Comparison of ENCODE assay signal across 18 cellular contexts in the genomic region with DNA sequence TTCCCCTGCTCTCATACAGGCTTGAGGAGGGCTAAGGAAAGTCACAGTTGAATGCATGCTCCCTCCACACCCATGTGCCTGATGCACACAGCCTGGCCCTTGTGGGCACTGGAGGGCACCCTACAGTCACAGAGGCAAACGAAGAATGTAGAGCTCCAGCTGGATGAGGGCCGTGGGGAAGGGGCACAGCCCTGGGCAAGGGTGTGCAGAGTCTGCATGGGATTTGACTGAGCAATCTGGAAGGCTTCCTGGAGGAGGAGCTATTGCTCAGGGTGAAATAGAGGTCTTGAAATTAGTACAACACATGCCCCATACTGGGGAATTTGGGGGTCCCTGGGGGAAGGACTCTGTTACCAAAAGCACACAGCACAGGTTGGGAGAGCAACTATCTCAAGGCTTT.
DNase-seq lines count a peak whose midpoint lies in the region; ATAC-seq and TF ChIP-seq lines count a peak whose summit lies in the region.
"Had no signal": no experiment of that assay in that cellular context is flagged by ENCODE, and none has a peak within 500 bp of the region (broad histone marks: within the 10 kb centered on the region; RNA-seq: fewer than 3 reads in every experiment).

No MANE protein-coding gene starts in this region.

- H3K4me1 Mint-ChIP-seq in activated T-helper 17 cell treated with anti-CD3 and anti-CD28 coated beads, Interleukin-2, amount 50 U/mL, for 72 hours, result peaks cover 9% of the 10 kb centered on the region
- no peaks in the 10 kb centered on the region for H3K4me1 Mint-ChIP-seq in endodermal cell
- H3K4me1 Mint-ChIP-seq: CD8-positive, alpha-beta memory T cell; GM23338 had no signal

- H3K36me3 ChIP-seq in BLaER1 (no peaks in the 10 kb centered on the region), endodermal cell (ENCODE audit: control insufficient read depth, insufficient read depth, low read length) (no peaks in the 10 kb centered on the region)
- H3K36me3 ChIP-seq: SJSA1 had no signal

- H3K9ac ChIP-seq in BLaER1 (no peak overlapping the region), endodermal cell (ENCODE audit: extremely low read depth, low read length, poor library complexity, severe bottlenecking) (no peak overlapping the region)
- H3K9ac ChIP-seq: KMS-11 had no signal

- no peak overlapping the region for H3K4me3 Mint-ChIP-seq in activated T-helper 17 cell treated with anti-CD3 and anti-CD28 coated beads, Interleukin-2, amount 50 U/mL, for 72 hours
- no peak overlapping the region for H3K4me3 Mint-ChIP-seq in endodermal cell
- H3K4me3 Mint-ChIP-seq: CD8-positive, alpha-beta memory T cell; GM23338 had no signal

- H3K9me3 ChIP-seq in BLaER1, result no peaks in the 10 kb centered on the region
- no peaks in the 10 kb centered on the region for H3K9me3 ChIP-seq in endodermal cell (ENCODE audit: control insufficient read depth, low read length)
- H3K9me3 ChIP-seq: SJSA1 had no signal

- peaks cover 52% of the 10 kb centered on the region for H4K20me1 ChIP-seq in BLaER1

- H3K9me3 Mint-ChIP-seq in activated T-helper 17 cell treated with anti-CD3 and anti-CD28 coated beads, Interleukin-2, amount 50 U/mL, for 72 hours, result no peaks in the 10 kb centered on the region
- H3K9me3 Mint-ChIP-seq in endodermal cell, result no peaks in the 10 kb centered on the region
- H3K9me3 Mint-ChIP-seq: CD8-positive, alpha-beta memory T cell; GM23338 had no signal

- peaks cover 55% of the 10 kb centered on the region for H3K4me1 ChIP-seq in BLaER1
- no peaks in the 10 kb centered on the region for H3K4me1 ChIP-seq in endodermal cell (ENCODE audit: control insufficient read depth, insufficient read depth, low read length)
- H3K4me1 ChIP-seq: SJSA1 had no signal

- 77% methylated on average over 2 of the region's 2 CpGs; no CpG with 5 or more reads in 1 of the 2 experiments for WGBS in endodermal cell (ENCODE audit: insufficient coverage in 1 of 2, insufficient read length in 1 of 2), 2 experiments

- peak; percentile 1 for DNase-seq in AG08396 (ENCODE audit: low spot score)
- peak; percentile 37 for DNase-seq in islet precursor cell
- DNase-seq in endodermal cell, result no peak
- DNase-seq in NCI-H1105 (lab: John Stamatoyannopoulos, UW), result no peak
- DNase-seq: CD8-positive, alpha-beta memory T cell; DMS79; NCI-H1436 treated with DMSO at 0.1 percent for 48 hours; NCI-H2029 treated with DMSO at 0.1 percent for 48 hours; NCI-H2171 treated with DMSO at 0.1 percent for 48 hours; NCI-H446 treated with DMSO at 0.1 percent for 48 hours; NCI-H82 had no signal

- H3K27me3 Mint-ChIP-seq in activated T-helper 17 cell treated with anti-CD3 and anti-CD28 coated beads, Interleukin-2, amount 50 U/mL, for 72 hours, result no peaks in the 10 kb centered on the region
- H3K27me3 Mint-ChIP-seq in endodermal cell (ENCODE audit: insufficient read depth), result peaks cover 59% of the 10 kb centered on the region
- H3K27me3 Mint-ChIP-seq: CD8-positive, alpha-beta memory T cell had no signal

- TF ChIP-seq CTCF in endodermal cell (conservative IDR thresholded peaks at IDR 0.05), result no peak

- H3K4me3 ChIP-seq in BLaER1, result no peak overlapping the region
- H3K4me3 ChIP-seq in endodermal cell (ENCODE audit: low read length), result no peak overlapping the region
- H3K4me3 ChIP-seq: GM23338, SJSA1 had no signal

- peak overlapping the region; percentile 85 for H3K4me2 ChIP-seq in BLaER1
- H3K4me2 ChIP-seq: GM23338, KMS-11 had no signal

- peak overlapping the region; percentile 54 for H3K27ac Mint-ChIP-seq in activated T-helper 17 cell treated with anti-CD3 and anti-CD28 coated beads, Interleukin-2, amount 50 U/mL, for 72 hours
- no peak overlapping the region for H3K27ac Mint-ChIP-seq in endodermal cell
- H3K27ac Mint-ChIP-seq: CD8-positive, alpha-beta memory T cell; GM23338 had no signal

- H3K27ac ChIP-seq in BLaER1, result no peak overlapping the region
- no peak overlapping the region for H3K27ac ChIP-seq in endodermal cell (ENCODE audit: low read depth, low read length)
- H3K27ac ChIP-seq: KMS-11, SJSA1 had no signal

- H3K36me3 Mint-ChIP-seq in activated T-helper 17 cell treated with anti-CD3 and anti-CD28 coated beads, Interleukin-2, amount 50 U/mL, for 72 hours (ENCODE audit: low read depth), result no peaks in the 10 kb centered on the region
- H3K36me3 Mint-ChIP-seq in endodermal cell (ENCODE audit: low read depth), result no peaks in the 10 kb centered on the region
- H3K36me3 Mint-ChIP-seq: CD8-positive, alpha-beta memory T cell had no signal

- H3K27me3 ChIP-seq in BLaER1, result no peaks in the 10 kb centered on the region
- peaks cover 53% of the 10 kb centered on the region for H3K27me3 ChIP-seq in endodermal cell (ENCODE audit: control insufficient read depth, insufficient read depth, low read length, poor library complexity, severe bottlenecking)

- ATAC-seq in activated T-helper 17 cell treated with anti-CD3 and anti-CD28 coated beads, Interleukin-2, amount 50 U/mL, for 72 hours (replicated peaks), result no peak
- no peak for ATAC-seq in GM18520 (IDR thresholded peaks at IDR 0.05; ENCODE audit: unreplicated experiment)
- ATAC-seq: GM23338, HepG2 had no signal

Comparison
In these comparisons a context has a peak if more than half of its experiments do, and no peak if none do; other contexts are left out.
1. DNase-seq: peak in AG08396 (single experiment) and islet precursor cell (single experiment); none in endodermal cell (single experiment) and NCI-H1105 (single experiment).